14 cellular contexts compared by ENCODE assay signal in genomic region chr1:119144813-119145212, GRCh38. TPM values are rescaled to one million over a fixed set of nuclear protein-coding genes. Genes with fewer than 3 reads are reported as not detected.
DNase-seq lines count a peak whose midpoint lies in the region; ATAC-seq and TF ChIP-seq lines count a peak whose summit lies in the region.
"Had no signal": no experiment of that assay in that cellular context is flagged by ENCODE, and none has a peak within 500 bp of the region (broad histone marks: within the 10 kb centered on the region; RNA-seq: fewer than 3 reads in every experiment).

No MANE protein-coding gene starts in this region.

- CTCF ChIA-PET in activated CD4-positive, alpha-beta memory T cell treated with anti-CD3 and anti-CD28 coated beads, Interleukin-2, amount 10 ng/mL, durations not matched to agents 7 days and 5 days (lab: Charles Lee) = no interaction called here
- CTCF ChIA-PET in activated CD4-positive, alpha-beta memory T cell treated with anti-CD3 and anti-CD28 coated beads for 36 hours (lab: Charles Lee) = no interaction called here

- ATAC-seq in HG03135 (IDR thresholded peaks at IDR 0.05; ENCODE audit: unreplicated experiment) = no peak
- ATAC-seq: CD8-positive, alpha-beta T cell had no signal

- peaks cover 38% of the 10 kb centered on the region for H3K4me1 Mint-ChIP-seq in activated CD4-positive, alpha-beta memory T cell treated with anti-CD3 and anti-CD28 coated beads, Interleukin-2, amount 10 ng/mL, durations not matched to agents 7 days and 5 days
- H3K4me1 Mint-ChIP-seq in activated CD4-positive, alpha-beta memory T cell treated with anti-CD3 and anti-CD28 coated beads for 36 hours (ENCODE audit: low read depth) = peaks cover 33% of the 10 kb centered on the region
- H3K4me1 Mint-ChIP-seq in T-helper 2 cell treated with Interferon-gamma antibody and Interleukin-4, amounts not matched to agents 5 μg/mL and 100 μg/mL, for 36 hours (ENCODE audit: low read depth) = peaks cover 30% of the 10 kb centered on the region
- H3K4me1 Mint-ChIP-seq in neural crest cell = peaks cover 15% of the 10 kb centered on the region

- no peak for DNase-seq in activated CD4-positive, alpha-beta memory T cell treated with anti-CD3 and anti-CD28 coated beads, Interleukin-2, amount 10 ng/mL, durations not matched to agents 7 days and 5 days
- no peak for DNase-seq in activated CD4-positive, alpha-beta memory T cell treated with anti-CD3 and anti-CD28 coated beads for 36 hours
- no peak for DNase-seq in T-helper 2 cell treated with Interferon-gamma antibody and Interleukin-4, amounts not matched to agents 5 μg/mL and 100 μg/mL, for 36 hours (ENCODE audit: low spot score)
- no peak for DNase-seq in neural crest cell (ENCODE audit: low read depth, low spot score)
- no peak for DNase-seq in activated naive CD4-positive, alpha-beta T cell treated with anti-CD3 and anti-CD28 coated beads, Interleukin-2, amount 50 U/mL, for 16 hours
- DNase-seq: Caco-2; CD8-positive, alpha-beta T cell; DMS153; DND-41; GOT3; HFFc6 had no signal

- POLR2A ChIA-PET in activated CD4-positive, alpha-beta memory T cell treated with anti-CD3 and anti-CD28 coated beads, Interleukin-2, amount 10 ng/mL, durations not matched to agents 7 days and 5 days (lab: Charles Lee) = no interaction called here
- POLR2A ChIA-PET in activated CD4-positive, alpha-beta memory T cell treated with anti-CD3 and anti-CD28 coated beads for 36 hours (lab: Charles Lee) = no interaction called here

- intact Hi-C loops in activated CD4-positive, alpha-beta memory T cell treated with anti-CD3 and anti-CD28 coated beads for 36 hours (cut with micrococcal nuclease) = loop anchor here (5.0 kb wide), 1 partner anchor 202 kb away; no protein-coding TSS in a partner anchor

- no peak for TF ChIP-seq CTCF in neural crest cell (conservative IDR thresholded peaks at IDR 0.05)

- peaks cover 9% of the 10 kb centered on the region for H3K36me3 Mint-ChIP-seq in activated CD4-positive, alpha-beta memory T cell treated with anti-CD3 and anti-CD28 coated beads, Interleukin-2, amount 10 ng/mL, durations not matched to agents 7 days and 5 days (ENCODE audit: low read depth)
- peaks cover 15% of the 10 kb centered on the region for H3K36me3 Mint-ChIP-seq in activated CD4-positive, alpha-beta memory T cell treated with anti-CD3 and anti-CD28 coated beads for 36 hours
- peaks cover 24% of the 10 kb centered on the region for H3K36me3 Mint-ChIP-seq in T-helper 2 cell treated with Interferon-gamma antibody and Interleukin-4, amounts not matched to agents 5 μg/mL and 100 μg/mL, for 36 hours (ENCODE audit: low read depth)
- H3K36me3 Mint-ChIP-seq in neural crest cell (ENCODE audit: low read depth) = peaks cover 3% of the 10 kb centered on the region

- H3K9me3 Mint-ChIP-seq in activated CD4-positive, alpha-beta memory T cell treated with anti-CD3 and anti-CD28 coated beads, Interleukin-2, amount 10 ng/mL, durations not matched to agents 7 days and 5 days = no peaks in the 10 kb centered on the region
- no peaks in the 10 kb centered on the region for H3K9me3 Mint-ChIP-seq in activated CD4-positive, alpha-beta memory T cell treated with anti-CD3 and anti-CD28 coated beads for 36 hours
- H3K9me3 Mint-ChIP-seq in T-helper 2 cell treated with Interferon-gamma antibody and Interleukin-4, amounts not matched to agents 5 μg/mL and 100 μg/mL, for 36 hours = no peaks in the 10 kb centered on the region
- H3K9me3 Mint-ChIP-seq in neural crest cell = no peaks in the 10 kb centered on the region
- H3K9me3 Mint-ChIP-seq: CD4-positive, CD25-positive, alpha-beta regulatory T cell; CD8-positive, alpha-beta T cell; HFFc6 had no signal

- H3K4me3 Mint-ChIP-seq in activated CD4-positive, alpha-beta memory T cell treated with anti-CD3 and anti-CD28 coated beads, Interleukin-2, amount 10 ng/mL, durations not matched to agents 7 days and 5 days = no peak overlapping the region
- H3K4me3 Mint-ChIP-seq in activated CD4-positive, alpha-beta memory T cell treated with anti-CD3 and anti-CD28 coated beads for 36 hours = no peak overlapping the region
- peak overlapping the region; percentile 24 for H3K4me3 Mint-ChIP-seq in T-helper 2 cell treated with Interferon-gamma antibody and Interleukin-4, amounts not matched to agents 5 μg/mL and 100 μg/mL, for 36 hours
- H3K4me3 Mint-ChIP-seq in neural crest cell = no peak overlapping the region
- H3K4me3 Mint-ChIP-seq: B cell; CD4-positive, CD25-positive, alpha-beta regulatory T cell; CD8-positive, alpha-beta T cell; HFFc6 had no signal

- peak overlapping the region; percentile 18 for H3K27ac Mint-ChIP-seq in activated CD4-positive, alpha-beta memory T cell treated with anti-CD3 and anti-CD28 coated beads, Interleukin-2, amount 10 ng/mL, durations not matched to agents 7 days and 5 days
- no peak overlapping the region for H3K27ac Mint-ChIP-seq in activated CD4-positive, alpha-beta memory T cell treated with anti-CD3 and anti-CD28 coated beads for 36 hours
- peak overlapping the region; percentile 65 for H3K27ac Mint-ChIP-seq in T-helper 2 cell treated with Interferon-gamma antibody and Interleukin-4, amounts not matched to agents 5 μg/mL and 100 μg/mL, for 36 hours
- peak overlapping the region; percentile 48 for H3K27ac Mint-ChIP-seq in neural crest cell (ENCODE audit: unreplicated experiment)
- H3K27ac Mint-ChIP-seq: B cell; CD8-positive, alpha-beta T cell; HFFc6 had no signal

- no peaks in the 10 kb centered on the region for H3K27me3 Mint-ChIP-seq in activated CD4-positive, alpha-beta memory T cell treated with anti-CD3 and anti-CD28 coated beads, Interleukin-2, amount 10 ng/mL, durations not matched to agents 7 days and 5 days
- no peaks in the 10 kb centered on the region for H3K27me3 Mint-ChIP-seq in activated CD4-positive, alpha-beta memory T cell treated with anti-CD3 and anti-CD28 coated beads for 36 hours
- no peaks in the 10 kb centered on the region for H3K27me3 Mint-ChIP-seq in T-helper 2 cell treated with Interferon-gamma antibody and Interleukin-4, amounts not matched to agents 5 μg/mL and 100 μg/mL, for 36 hours (ENCODE audit: low read depth)
- no peaks in the 10 kb centered on the region for H3K27me3 Mint-ChIP-seq in neural crest cell (ENCODE audit: low read depth)
- H3K27me3 Mint-ChIP-seq: B cell; CD4-positive, CD25-positive, alpha-beta regulatory T cell had no signal

RNA-seq across cellular contexts. Expression of gene WARS2, which starts 4.4 kb away (rescaled TPM):
- total RNA-seq in activated CD4-positive, alpha-beta memory T cell treated with anti-CD3 and anti-CD28 coated beads, Interleukin-2, amount 10 ng/mL, durations not matched to agents 7 days and 5 days = 10 to 100 TPM in 1 of 2 experiments, 1 to 10 TPM in 1; 9.7 to 11.1 TPM
- 10 to 100 TPM; 16.7 to 18.2 TPM for total RNA-seq in activated CD4-positive, alpha-beta memory T cell treated with anti-CD3 and anti-CD28 coated beads for 36 hours
- total RNA-seq in neural crest cell = 12.3 and 13.6 TPM in 2 replicates
